ENCODE assay signal across 8 cellular contexts in genomic region chr15:64905119-64905831, GRCh38. TPM values are rescaled to one million over a fixed set of nuclear protein-coding genes. Genes with fewer than 3 reads are reported as not detected.
DNase-seq lines count a peak whose midpoint lies in the region; ATAC-seq and TF ChIP-seq lines count a peak whose summit lies in the region.

No MANE protein-coding gene starts in this region.

- no peaks in the 10 kb centered on the region for H3K9me3 ChIP-seq in PC-9 (ENCODE audit: insufficient read depth, low read depth)

- H3K4me1 ChIP-seq in PC-9 (replicated peaks; ENCODE audit: insufficient read depth) = no peaks in the 10 kb centered on the region

- no peak overlapping the region for H3K27ac ChIP-seq in PC-9

- peak overlapping the region; percentile 69 for H3K4me2 ChIP-seq in PC-9

- peak overlapping the region; percentile 75 for H2AFZ ChIP-seq in PC-9

- peaks cover 0 to 2% of the 10 kb centered on the region in 2 donors for H3K27me3 Mint-ChIP-seq in natural killer cell (ENCODE audit: low read depth in 2 of 2)
- peaks cover 11% of the 10 kb centered on the region for H3K27me3 Mint-ChIP-seq in stimulated activated naive CD8-positive, alpha-beta T cell treated with anti-CD3 and anti-CD28 coated beads, Interleukin-15, amount 100 ng/mL, for 72 hours

- CTCF ChIA-PET in PC-9 (lab: Charles Lee) = no interaction called here

- no peaks in the 10 kb centered on the region for H3K9me2 ChIP-seq in PC-9 (ENCODE audit: insufficient read depth)

- POLR2A ChIA-PET in PC-9 (lab: Charles Lee; ENCODE audit: unreplicated experiment) = interaction anchor here (0.6 kb wide), 1 partner anchor 79 kb away, joined by 3 read pairs; no protein-coding TSS in a partner anchor

- no TSS peak for BruUV-seq in PC-9 (replicated peaks; lab: Mats Ljungman, UMichigan)

- no peaks in the 10 kb centered on the region for H3K9me3 Mint-ChIP-seq in natural killer cell
- H3K9me3 Mint-ChIP-seq in stimulated activated naive CD8-positive, alpha-beta T cell treated with anti-CD3 and anti-CD28 coated beads, Interleukin-15, amount 100 ng/mL, for 72 hours = peaks cover 6 to 9% of the 10 kb centered on the region in 2 donors

- peaks cover 32 to 42% of the 10 kb centered on the region in 2 donors for H3K4me1 Mint-ChIP-seq in natural killer cell
- H3K4me1 Mint-ChIP-seq in stimulated activated naive CD8-positive, alpha-beta T cell treated with anti-CD3 and anti-CD28 coated beads, Interleukin-15, amount 100 ng/mL, for 72 hours = peaks cover 34% of the 10 kb centered on the region

- no peaks in the 10 kb centered on the region for H3F3A ChIP-seq in PC-9 (ENCODE audit: insufficient read depth, low read depth)

- no peaks in the 10 kb centered on the region for H3K27me3 ChIP-seq in PC-9 (ENCODE audit: insufficient read depth, low read depth)

- H4K20me1 ChIP-seq in PC-9 (ENCODE audit: insufficient read depth) = no peaks in the 10 kb centered on the region

- H3K27ac Mint-ChIP-seq in natural killer cell = peak overlapping the region; percentile 72 to 81
- peak overlapping the region in 1 of 2 donors; percentile 66 for H3K27ac Mint-ChIP-seq in stimulated activated naive CD8-positive, alpha-beta T cell treated with anti-CD3 and anti-CD28 coated beads, Interleukin-15, amount 100 ng/mL, for 72 hours

- no peak for DNase-seq in AG09309 (ENCODE audit: low read depth)
- DNase-seq in PC-9 = peak in 1 of 2 experiments; percentile 68
- DNase-seq in activated effector memory CD4-positive, alpha-beta T cell treated with Interleukin-2 at 50 U/mL for 16 hours = peak; percentile 61
- peak; percentile 72 for DNase-seq in fibroblast of villous mesenchyme (ENCODE audit: low read depth)
- DNase-seq in natural killer cell = peak; percentile 78
- DNase-seq in stimulated activated naive CD8-positive, alpha-beta T cell treated with anti-CD3 and anti-CD28 coated beads, Interleukin-15, amount 100 ng/mL, for 72 hours = peak; percentile 72 to 83
- no peak for DNase-seq in NCI-H2227 (lab: John Stamatoyannopoulos, UW; ENCODE audit: unreplicated experiment)

- peak overlapping the region; percentile 86 for H3K4me3 Mint-ChIP-seq in natural killer cell
- peak overlapping the region; percentile 75 to 81 for H3K4me3 Mint-ChIP-seq in stimulated activated naive CD8-positive, alpha-beta T cell treated with anti-CD3 and anti-CD28 coated beads, Interleukin-15, amount 100 ng/mL, for 72 hours

- peak; percentile 63 for ATAC-seq in GM21737 (IDR thresholded peaks at IDR 0.05; ENCODE audit: unreplicated experiment)
- peak; percentile 82 to 89 (median 84) for ATAC-seq in natural killer cell
- ATAC-seq in stimulated activated naive CD8-positive, alpha-beta T cell treated with anti-CD3 and anti-CD28 coated beads, Interleukin-15, amount 100 ng/mL, for 72 hours = peak; percentile 92

- no peaks in the 10 kb centered on the region for H3K79me2 ChIP-seq in PC-9 (ENCODE audit: low read depth)

- H3K4me3 ChIP-seq in AG09309 (ENCODE audit: control insufficient read depth, low read depth, low read length) (peak overlapping the region; percentile 40), PC-9 (peak overlapping the region; percentile 35; the same call in 1 of the 2 replicates), fibroblast of villous mesenchyme (ENCODE audit: low read depth, low read length) (peak overlapping the region; percentile 28)

- intact Hi-C loops in PC-9 (cut with micrococcal nuclease; ENCODE audit: unreplicated experiment) (loop anchor here (1.0 kb wide), 1 partner anchor 174 kb away; no protein-coding TSS in a partner anchor), natural killer cell (cut with micrococcal nuclease) (loop anchor here (1.0 kb wide), 1 partner anchor 174 kb away; no protein-coding TSS in a partner anchor)

- TF ChIP-seq CTCF in AG09309 (IDR thresholded peaks at IDR 0.05; ENCODE audit: control insufficient read depth, insufficient read depth, low read depth, low read length, missing control alignments) (peak; percentile 93), PC-9 (conservative IDR thresholded peaks at IDR 0.05) (peak; percentile 73), fibroblast of villous mesenchyme (IDR thresholded peaks at IDR 0.05; ENCODE audit: insufficient read depth, low read depth, low read length) (peak; percentile 96), natural killer cell (IDR thresholded peaks at IDR 0.05) (peak; percentile 91)

- H3K36me3 Mint-ChIP-seq in natural killer cell = no peaks in the 10 kb centered on the region

- H3K36me3 ChIP-seq in PC-9 (ENCODE audit: low read depth) = no peaks in the 10 kb centered on the region

RNA-seq across cellular contexts. Expression of gene ANKDD1A, which starts 6.4 kb away (rescaled TPM):
- total RNA-seq in PC-9 (2021) (14.2 and 17.5 TPM in 2 replicates), fibroblast of villous mesenchyme (3.9 and 7.1 TPM in 2 replicates), natural killer cell (10 to 100 TPM; 13.7 to 16.2 (median 13.9) TPM)

Comparison
In these comparisons a context has a peak if more than half of its experiments do, and no peak if none do; other contexts are left out.
1. DNase-seq: peak in activated effector memory CD4-positive, alpha-beta T cell treated with Interleukin-2 at 50 U/mL for 16 hours (single experiment), fibroblast of villous mesenchyme (single experiment), natural killer cell (single experiment) and stimulated activated naive CD8-positive, alpha-beta T cell treated with anti-CD3 and anti-CD28 coated beads, Interleukin-15, amount 100 ng/mL, for 72 hours (2 of 2); none in AG09309 (single experiment) and NCI-H2227 (single experiment).
2. Peak in every context shown above with its lines, with median percentiles within 50 percentile points of each other: H3K4me3 ChIP-seq, CTCF ChIP-seq and ATAC-seq.